Comparison of ENCODE assay signal across 8 cellular contexts in genomic region chr6:38639498-38640215, GRCh38. TPM values are rescaled to one million over a fixed set of nuclear protein-coding genes. Genes with fewer than 3 reads are reported as not detected.
A peak's percentile ranks its signal among the peaks of the same experiment; 100 is the strongest.
DNase-seq lines count a peak whose midpoint lies in the region; ATAC-seq and TF ChIP-seq lines count a peak whose summit lies in the region.

Gene BTBD9 (minus strand): TSS chr6:38639929.

- H3K27me3 ChIP-seq in ACC112 (ENCODE audit: insufficient read depth, low read length), result no peaks in the 10 kb centered on the region
- no peaks in the 10 kb centered on the region for H3K27me3 ChIP-seq in kidney epithelial cell (ENCODE audit: control insufficient read depth, insufficient read depth, low read length)

- H3K36me3 ChIP-seq in ACC112 (ENCODE audit: insufficient read depth, low read length) (no peaks in the 10 kb centered on the region), kidney epithelial cell (ENCODE audit: control insufficient read depth, insufficient read depth, low read length) (no peaks in the 10 kb centered on the region)

- DNase-seq in NCI-H2227 (lab: John Stamatoyannopoulos, UW; ENCODE audit: unreplicated experiment) (peak; percentile 93), cerebellar cortex (ENCODE audit: low spot score) (peak; percentile 83), kidney epithelial cell (ENCODE audit: low read depth) (peak; percentile 14)
- peak; percentile 60 to 68 for DNase-seq in stimulated activated CD4-positive, alpha-beta T cell treated with anti-CD3 and anti-CD28 coated beads, Interleukin-15, amount 100 ng/mL, for 48 hours (ENCODE audit: low read depth in 2 of 2)

- peak within 1 kb of the TSS; percentile 99 for H2AFZ ChIP-seq in ACC112 (ENCODE audit: low read length, unreplicated experiment)

- peak within 1 kb of the TSS; percentile 80 for H3K27ac ChIP-seq in ACC112 (ENCODE audit: low read depth, low read length)

- H3K4me1 ChIP-seq in ACC112 (ENCODE audit: control insufficient read depth, insufficient read depth, low read length, unreplicated experiment), result peaks cover 11% of the 10 kb centered on the region

- no peak for TF ChIP-seq CTCF in kidney epithelial cell (IDR thresholded peaks at IDR 0.05; ENCODE audit: insufficient read depth, low read length, poor library complexity, severe bottlenecking)

- H3K79me2 ChIP-seq in ACC112 (ENCODE audit: control insufficient read depth, insufficient read depth, low read length, unreplicated experiment), result peaks cover 17% of the 10 kb centered on the region

- H3K4me3 ChIP-seq in ACC112 (ENCODE audit: low read depth, low read length) (peak within 1 kb of the TSS; percentile 94), kidney epithelial cell (ENCODE audit: low read depth, low read length) (peak within 1 kb of the TSS; percentile 92)

- ATAC-seq in GM18520 (IDR thresholded peaks at IDR 0.05; ENCODE audit: unreplicated experiment) (peak; percentile 57), HG03060 (IDR thresholded peaks at IDR 0.05; ENCODE audit: low read depth, unreplicated experiment) (peak; percentile 50)
- peak; percentile 75 to 78 for ATAC-seq in activated CD4-positive, CD25-positive, alpha-beta regulatory T cell treated with anti-CD3 and anti-CD28 coated beads, Interleukin-2, amount 50 U/mL, for 24 hours

RNA-seq across cellular contexts. Expression of gene BTBD9, which starts in this region (rescaled TPM):
- total RNA-seq in kidney epithelial cell, result 7.3 and 10.5 TPM in 2 replicates

Comparison
In these comparisons a context has a peak if more than half of its experiments do, and no peak if none do; other contexts are left out.
1. Peak in every context shown above with its lines: DNase-seq, ATAC-seq, H3K4me3 ChIP-seq and H3K27ac ChIP-seq.
2. DNase-seq: peak in every context shown above with its lines; median percentile 93 in NCI-H2227; 83 in cerebellar cortex; 64 in stimulated activated CD4-positive, alpha-beta T cell treated with anti-CD3 and anti-CD28 coated beads, Interleukin-15, amount 100 ng/mL, for 48 hours; 14 in kidney epithelial cell.